ENCODE assay signal across 1 cellular context in the genomic region with DNA sequence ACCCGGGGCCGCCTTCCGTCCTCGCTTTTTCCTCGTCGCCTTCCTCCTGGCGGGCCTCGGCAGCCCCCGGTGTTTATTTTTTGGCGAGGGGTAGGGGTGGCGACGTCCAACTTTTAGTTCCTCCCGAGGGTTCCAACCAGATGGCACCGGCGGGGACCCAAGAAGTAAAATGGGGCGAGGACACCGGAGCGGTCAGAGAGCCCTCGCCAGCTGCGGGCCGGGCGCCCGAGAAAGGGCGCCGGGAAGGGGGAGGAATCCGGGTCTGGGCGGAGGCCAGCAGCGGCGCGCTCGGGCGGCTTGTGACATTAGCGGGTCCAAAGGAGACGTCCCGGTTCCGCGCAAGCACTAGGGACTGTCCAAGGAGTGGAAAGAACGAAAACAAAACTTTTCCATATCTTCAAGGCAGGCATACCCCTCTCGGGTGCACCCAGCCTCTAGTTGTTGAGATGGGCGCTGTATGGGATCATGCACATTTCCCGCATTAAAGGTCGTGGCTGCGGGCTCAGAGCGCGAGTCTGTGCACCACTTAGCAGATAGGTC.
A peak's percentile ranks its signal among the peaks of the same experiment; 100 is the strongest.
TF ChIP-seq lines count a peak whose summit lies in the region.

No MANE protein-coding gene starts in this region.

TF ChIP-seq in K562, 482 proteins besides CTCF, POLR2A, EP300 and RAD21 (continued from another document and continues in another):
- TF ChIP-seq COPS2 (conservative IDR thresholded peaks at IDR 0.05) (no peak), SIRT6 (IDR thresholded peaks at IDR 0.05; ENCODE audit: low read depth, low read length) (no peak), ZNF76 (CRISPR knock-in tag; IDR thresholded peaks at IDR 0.05; ENCODE audit: borderline replicate concordance) (no peak), ZFX (CRISPR knock-in tag; IDR thresholded peaks at IDR 0.05) (peak; percentile 58), CTBP1 (IDR thresholded peaks at IDR 0.05; ENCODE audit: borderline replicate concordance) (0 out of 2 replicates have a peak, but pooled peaks have one; percentile 8), MIER1 (IDR thresholded peaks at IDR 0.05; ENCODE audit: low read depth) (0 out of 2 replicates have a peak, but pooled peaks have one; percentile 49), HDAC8 (tag; IDR thresholded peaks at IDR 0.05) (no peak), ZBED1 (IDR thresholded peaks at IDR 0.05) (no peak), NR1H2 (CRISPR knock-in tag; IDR thresholded peaks at IDR 0.05) (no peak), ATF1 (CRISPR knock-in tag; IDR thresholded peaks at IDR 0.05) (no peak), ATF1 (tag; IDR thresholded peaks at IDR 0.05) (peak; percentile 19; the same call in 1 of the 2 replicates), TRIM28 (IDR thresholded peaks at IDR 0.05) (0 out of 2 replicates have a peak, but pooled peaks have one; percentile 50), FOXA3 (CRISPR knock-in tag; conservative IDR thresholded peaks at IDR 0.05 in 1 of 2, IDR thresholded peaks at IDR 0.05 in 1 of 2) (no peak), ZKSCAN8 (CRISPR knock-in tag; IDR thresholded peaks at IDR 0.05) (no peak), RCOR1 (IDR thresholded peaks at IDR 0.05; ENCODE audit: borderline replicate concordance in 1 of 2, low read depth in 2 of 2, low read length in 2 of 2) (no peak), CBX1 (IDR thresholded peaks at IDR 0.05; ENCODE audit: low read depth) (peak; percentile 48; the same call in 1 of the 2 replicates), CUX1 (CRISPR knock-in tag; IDR thresholded peaks at IDR 0.05) (no peak), MTA2 (IDR thresholded peaks at IDR 0.05; ENCODE audit: low read depth) (no peak), CBX5 (IDR thresholded peaks at IDR 0.05; ENCODE audit: borderline replicate concordance, low read depth) (no peak), SRSF9 (IDR thresholded peaks at IDR 0.05; ENCODE audit: borderline replicate concordance, low read depth, low read length) (no peak), RBM34 (IDR thresholded peaks at IDR 0.05; ENCODE audit: borderline replicate concordance, insufficient read depth, low read length) (no peak), RBFOX2 (IDR thresholded peaks at IDR 0.05; ENCODE audit: low read depth, low read length) (peak; percentile 66), CHD1 (IDR thresholded peaks at IDR 0.05; ENCODE audit: low read length) (no peak), ZC3H11A (IDR thresholded peaks at IDR 0.05; ENCODE audit: low read depth, low read length) (no peak), ZNF695 (CRISPR knock-in tag; IDR thresholded peaks at IDR 0.05) (no peak), PPARD (CRISPR knock-in tag; IDR thresholded peaks at IDR 0.05) (no peak), CBFA2T2 (conservative IDR thresholded peaks at IDR 0.05) (no peak), CREB1 (IDR thresholded peaks at IDR 0.05) (no peak), CREB1 (CRISPR knock-in tag; IDR thresholded peaks at IDR 0.05) (no peak), TSC22D4 (tag; IDR thresholded peaks at IDR 0.05) (no peak), ZBTB7A (IDR thresholded peaks at IDR 0.05; ENCODE audit: borderline replicate concordance, control insufficient read depth, low read depth, low read length) (0 out of 2 replicates have a peak, but pooled peaks have one; percentile 2), ZNF449 (CRISPR knock-in tag; IDR thresholded peaks at IDR 0.05) (no peak), NFYB (IDR thresholded peaks at IDR 0.05; ENCODE audit: extremely low read depth, insufficient read length) (no peak), ZC3H4 (CRISPR knock-in tag; IDR thresholded peaks at IDR 0.05; ENCODE audit: borderline replicate concordance) (no peak), U2AF2 (optimal IDR thresholded peaks at IDR 0.05; ENCODE audit: low read depth, low read length) (no peak), SLC30A9 (CRISPR knock-in tag; IDR thresholded peaks at IDR 0.05) (no peak), RB1 (IDR thresholded peaks at IDR 0.05; ENCODE audit: low read depth) (peak; percentile 21; the same call in 1 of the 2 replicates), MEIS2 (IDR thresholded peaks at IDR 0.05; ENCODE audit: partially characterized antibody) (no peak), MTF1 (CRISPR knock-in tag; IDR thresholded peaks at IDR 0.05; ENCODE audit: borderline replicate concordance) (no peak), MGA (IDR thresholded peaks at IDR 0.05) (peak; percentile 52; the same call in 1 of the 2 replicates), E2F5 (CRISPR knock-in tag; IDR thresholded peaks at IDR 0.05) (no peak), ARNT (IDR thresholded peaks at IDR 0.05) (no peak)
- TF ChIP-seq, protein P1, sequence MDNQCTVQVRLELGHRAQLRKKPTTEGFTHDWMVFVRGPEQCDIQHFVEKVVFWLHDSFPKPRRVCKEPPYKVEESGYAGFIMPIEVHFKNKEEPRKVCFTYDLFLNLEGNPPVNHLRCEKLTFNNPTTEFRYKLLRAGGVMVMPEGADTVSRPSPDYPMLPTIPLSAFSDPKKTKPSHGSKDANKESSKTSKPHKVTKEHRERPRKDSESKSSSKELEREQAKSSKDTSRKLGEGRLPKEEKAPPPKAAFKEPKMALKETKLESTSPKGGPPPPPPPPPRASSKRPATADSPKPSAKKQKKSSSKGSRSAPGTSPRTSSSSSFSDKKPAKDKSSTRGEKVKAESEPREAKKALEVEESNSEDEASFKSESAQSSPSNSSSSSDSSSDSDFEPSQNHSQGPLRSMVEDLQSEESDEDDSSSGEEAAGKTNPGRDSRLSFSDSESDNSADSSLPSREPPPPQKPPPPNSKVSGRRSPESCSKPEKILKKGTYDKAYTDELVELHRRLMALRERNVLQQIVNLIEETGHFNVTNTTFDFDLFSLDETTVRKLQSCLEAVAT (IDR thresholded peaks at IDR 0.05): no peak
